7 cellular contexts compared by ENCODE assay signal in the genomic region with DNA sequence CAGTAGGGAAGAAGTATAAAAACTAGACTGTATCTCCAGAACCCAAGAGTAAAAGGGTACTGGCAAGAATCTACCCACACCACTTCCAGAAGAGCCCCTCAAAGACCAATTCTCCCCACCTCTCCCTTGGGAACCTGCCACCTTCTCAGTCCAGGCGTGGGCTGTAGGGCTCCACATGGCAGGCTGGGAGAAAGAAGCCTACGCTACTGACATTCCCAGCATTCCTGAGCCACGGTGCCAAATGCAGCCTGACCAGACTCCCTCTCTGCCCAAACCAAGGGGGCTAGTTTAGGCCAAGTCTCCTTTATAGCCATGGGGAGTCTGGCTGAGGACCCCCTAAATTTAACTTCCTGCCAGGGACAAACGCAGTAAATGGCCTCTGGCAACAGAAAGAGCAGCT. TPM values are rescaled to one million over a fixed set of nuclear protein-coding genes. Genes with fewer than 3 reads are reported as not detected.
DNase-seq lines count a peak whose midpoint lies in the region; ATAC-seq and TF ChIP-seq lines count a peak whose summit lies in the region.
"Had no signal": no experiment of that assay in that cellular context is flagged by ENCODE, and none has a peak within 500 bp of the region (broad histone marks: within the 10 kb centered on the region; RNA-seq: fewer than 3 reads in every experiment).

No MANE protein-coding gene starts in this region.

- H3K4me1 ChIP-seq in cardiac muscle cell (ENCODE audit: low read depth) (peaks cover 20% of the 10 kb centered on the region), right atrium auricular region (peaks cover 0 to 31% of the 10 kb centered on the region in 2 donors), uterus (peaks cover 0 to 10% of the 10 kb centered on the region in 2 donors)

- ATAC-seq in left cardiac atrium: no peak
- no peak for ATAC-seq in HG03175 (IDR thresholded peaks at IDR 0.05; ENCODE audit: unreplicated experiment)

- H3K9me3 ChIP-seq in cardiac muscle cell (ENCODE audit: low read depth): no peaks in the 10 kb centered on the region
- no peaks in the 10 kb centered on the region for H3K9me3 ChIP-seq in right atrium auricular region
- H3K9me3 ChIP-seq in uterus: no peaks in the 10 kb centered on the region

- H3K4me3 ChIP-seq in cardiac muscle cell (peak overlapping the region; percentile 63), right atrium auricular region (peak overlapping the region in 1 of 2 donors; percentile 95), uterus (peak overlapping the region in 1 of 2 donors; percentile 83)

- intact Hi-C loops in left cardiac atrium (cut with DNase I): no loop called here
- intact Hi-C loops in uterus (cut with DNase I; ENCODE audit: low total_unique reads): no loop called here
- intact Hi-C loops in posterior vena cava (cut with DNase I): loop anchor here in 1 of 2 donors (5.0 kb wide), 1 partner anchor 84 kb away; no protein-coding TSS in a partner anchor

- DNase-seq in cardiac muscle cell (ENCODE audit: low read depth in 1 of 2, low spot score in 1 of 2): peak; percentile 63 to 70
- no peak for DNase-seq in left cardiac atrium
- no peak for DNase-seq in right atrium auricular region (ENCODE audit: low spot score)
- DNase-seq in uterus: no peak
- no peak for DNase-seq in posterior vena cava (ENCODE audit: low spot score)
- DNase-seq: activated CD4-positive, alpha-beta T cell treated with anti-CD3 and anti-CD28 coated beads, Interleukin-2, amount 50 U/mL, for 4 hours had no signal

- H3K36me3 ChIP-seq in cardiac muscle cell (peaks cover 39% of the 10 kb centered on the region), right atrium auricular region (peaks cover 43% of the 10 kb centered on the region), uterus (no peaks in the 10 kb centered on the region)

- H3K27ac ChIP-seq in cardiac muscle cell (peak overlapping the region; percentile 81), right atrium auricular region (peak overlapping the region; percentile 88 to 90), uterus (peak overlapping the region; percentile 20 to 29)

- TF ChIP-seq POLR2A in uterus (IDR thresholded peaks at IDR 0.05): no peak

- H3K27me3 ChIP-seq in cardiac muscle cell: no peaks in the 10 kb centered on the region
- no peaks in the 10 kb centered on the region for H3K27me3 ChIP-seq in right atrium auricular region
- no peaks in the 10 kb centered on the region for H3K27me3 ChIP-seq in uterus

- no peak for TF ChIP-seq CTCF in cardiac muscle cell (IDR thresholded peaks at IDR 0.05; ENCODE audit: low read depth, low read length)
- TF ChIP-seq CTCF in right atrium auricular region (IDR thresholded peaks at IDR 0.05): no peak
- no peak for TF ChIP-seq CTCF in uterus (IDR thresholded peaks at IDR 0.05)

RNA-seq across cellular contexts. Expression of gene UBE2Q1, which starts 2.0 kb away (rescaled TPM):
- total RNA-seq in cardiac muscle cell (41.6 and 46.5 TPM in 2 replicates), left cardiac atrium (10 to 100 TPM; 45.8 to 57.9 TPM), right atrium auricular region (10 to 100 TPM; 18.5 to 26.3 TPM), uterus (10 to 100 TPM in 3 of 4 donors, 1 to 10 TPM in 1; 5.4 to 69.7 (median 28.4) TPM), posterior vena cava (10 to 100 TPM; 44.8 to 45.4 TPM)
- polyA plus RNA-seq in cardiac muscle cell: 60.8 and 77.2 TPM in 2 replicates

RNA-seq across cellular contexts. Expression of gene CHRNB2, which starts 11.2 kb away (rescaled TPM):
- total RNA-seq in cardiac muscle cell (0.12 and 0.46 TPM in 2 replicates), left cardiac atrium (under 1 TPM in 1 of 2 donors, not detected in 1; 0.05 TPM), right atrium auricular region (under 1 TPM in 1 of 2 donors, not detected in 1; 0.24 TPM), uterus (1 to 10 TPM in 1 of 4 donors, not detected in 3; 1.1 TPM), posterior vena cava (not detected)
- polyA plus RNA-seq in cardiac muscle cell: not detected in 2 replicates

RNA-seq across cellular contexts. Expression of gene ADAR, which starts 51.6 kb away (rescaled TPM):
- 63.7 and 74.3 TPM in 2 replicates for total RNA-seq in cardiac muscle cell
- 47.5 and 64.3 TPM in 2 replicates for polyA plus RNA-seq in cardiac muscle cell
- 10 to 100 TPM; 70.1 to 80.1 TPM for total RNA-seq in left cardiac atrium
- 10 to 100 TPM; 39.3 to 51.9 TPM for total RNA-seq in right atrium auricular region
- 100 to 1,000 TPM in 3 of 4 donors, 10 to 100 TPM in 1; 50.9 to 212 (median 101) TPM for total RNA-seq in uterus
- 100 to 1,000 TPM; 104 to 106 TPM for total RNA-seq in posterior vena cava

RNA-seq across cellular contexts. Expression of gene SHE, which starts 54.2 kb away (rescaled TPM):
- total RNA-seq in cardiac muscle cell: 2.1 and 2.7 TPM in 2 replicates
- polyA plus RNA-seq in cardiac muscle cell: 1.7 and 2.0 TPM in 2 replicates
- 10 to 100 TPM; 13.5 to 21.4 TPM for total RNA-seq in left cardiac atrium
- 10 to 100 TPM; 10.8 to 19.9 TPM for total RNA-seq in right atrium auricular region
- total RNA-seq in uterus: 10 to 100 TPM; 14.6 to 44.5 (median 27.2) TPM
- 10 to 100 TPM; 17.9 to 22.9 TPM for total RNA-seq in posterior vena cava

RNA-seq across cellular contexts. Expression of gene TDRD10, which starts 54.4 kb away (rescaled TPM):
- total RNA-seq in cardiac muscle cell (0.51 and 0.53 TPM in 2 replicates), left cardiac atrium (1 to 10 TPM; 3.4 to 3.6 TPM), right atrium auricular region (1 to 10 TPM in 1 of 2 donors, under 1 TPM in 1; 0.85 to 1.8 TPM), uterus (10 to 100 TPM in 2 of 4 donors, 1 to 10 TPM in 2; 1.3 to 19.7 (median 6.9) TPM), posterior vena cava (1 to 10 TPM; 3.4 to 5.8 TPM)
- 0.54 and 1.0 TPM in 2 replicates for polyA plus RNA-seq in cardiac muscle cell

Comparison
In these comparisons a context has a peak if more than half of its experiments do, and no peak if none do; other contexts are left out.
1. DNase-seq: peak in cardiac muscle cell (2 of 2); none in left cardiac atrium (single experiment), right atrium auricular region (single experiment), uterus (0 of 2) and posterior vena cava (single experiment).
2. H3K27ac ChIP-seq: peak in every context shown above with its lines; median percentile 89 in right atrium auricular region; 81 in cardiac muscle cell; 24 in uterus.